Comparison of ENCODE assay signal across 2 cellular contexts in the genomic region with DNA sequence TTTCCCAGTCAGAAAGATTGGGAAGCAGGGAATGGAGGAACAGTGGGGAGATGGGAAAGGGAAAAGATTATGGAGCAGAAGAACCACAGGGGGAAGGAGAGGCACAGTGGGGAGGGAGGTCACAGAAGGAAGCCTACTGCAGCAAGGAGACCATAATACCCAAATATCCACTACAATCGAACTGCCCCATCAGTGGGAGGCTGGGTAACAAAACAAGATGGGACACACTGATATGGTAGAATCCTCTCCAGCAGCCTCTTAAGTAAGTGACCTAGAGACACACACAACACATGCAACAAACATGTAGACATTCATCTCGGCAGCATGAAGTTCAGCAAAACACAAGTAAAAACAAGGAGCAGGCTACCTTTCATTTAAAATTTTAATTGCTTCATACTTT.
TF ChIP-seq lines count a peak whose summit lies in the region.

No MANE protein-coding gene starts in this region.

TF ChIP-seq in HEK293, 187 proteins besides CTCF, POLR2A, EP300 and RAD21:
- TF ChIP-seq, protein P1, sequence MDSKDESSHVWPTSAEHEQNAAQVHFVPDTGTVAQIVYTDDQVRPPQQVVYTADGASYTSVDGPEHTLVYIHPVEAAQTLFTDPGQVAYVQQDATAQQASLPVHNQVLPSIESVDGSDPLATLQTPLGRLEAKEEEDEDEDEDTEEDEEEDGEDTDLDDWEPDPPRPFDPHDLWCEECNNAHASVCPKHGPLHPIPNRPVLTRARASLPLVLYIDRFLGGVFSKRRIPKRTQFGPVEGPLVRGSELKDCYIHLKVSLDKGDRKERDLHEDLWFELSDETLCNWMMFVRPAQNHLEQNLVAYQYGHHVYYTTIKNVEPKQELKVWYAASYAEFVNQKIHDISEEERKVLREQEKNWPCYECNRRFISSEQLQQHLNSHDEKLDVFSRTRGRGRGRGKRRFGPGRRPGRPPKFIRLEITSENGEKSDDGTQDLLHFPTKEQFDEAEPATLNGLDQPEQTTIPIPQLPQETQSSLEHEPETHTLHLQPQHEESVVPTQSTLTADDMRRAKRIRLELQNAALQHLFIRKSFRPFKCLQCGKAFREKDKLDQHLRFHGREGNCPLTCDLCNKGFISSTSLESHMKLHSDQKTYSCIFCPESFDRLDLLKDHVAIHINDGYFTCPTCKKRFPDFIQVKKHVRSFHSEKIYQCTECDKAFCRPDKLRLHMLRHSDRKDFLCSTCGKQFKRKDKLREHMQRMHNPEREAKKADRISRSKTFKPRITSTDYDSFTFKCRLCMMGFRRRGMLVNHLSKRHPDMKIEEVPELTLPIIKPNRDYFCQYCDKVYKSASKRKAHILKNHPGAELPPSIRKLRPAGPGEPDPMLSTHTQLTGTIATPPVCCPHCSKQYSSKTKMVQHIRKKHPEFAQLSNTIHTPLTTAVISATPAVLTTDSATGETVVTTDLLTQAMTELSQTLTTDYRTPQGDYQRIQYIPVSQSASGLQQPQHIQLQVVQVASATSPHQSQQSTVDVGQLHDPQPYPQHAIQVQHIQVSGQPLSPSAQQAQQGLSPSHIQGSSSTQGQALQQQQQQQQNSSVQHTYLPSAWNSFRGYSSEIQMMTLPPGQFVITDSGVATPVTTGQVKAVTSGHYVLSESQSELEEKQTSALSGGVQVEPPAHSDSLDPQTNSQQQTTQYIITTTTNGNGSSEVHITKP (tag by site-specific recombination; IDR thresholded peaks at IDR 0.05), result no peak
- TF ChIP-seq IKZF3 (tag by site-specific recombination; IDR thresholded peaks at IDR 0.05) (peak; percentile 81), ZXDB (tag by site-specific recombination; IDR thresholded peaks at IDR 0.05) (no peak), ZIC2 (tag by site-specific recombination; IDR thresholded peaks at IDR 0.05) (peak; percentile 75), ZNF426 (tag by site-specific recombination; IDR thresholded peaks at IDR 0.05) (no peak)

TF ChIP-seq in H1, 55 proteins besides CTCF, POLR2A, EP300 and RAD21:
- TF ChIP-seq HDAC6 (IDR thresholded peaks at IDR 0.05; ENCODE audit: low read depth, low read length) (no peak), CREB1 (IDR thresholded peaks at IDR 0.05) (no peak), CEBPB (IDR thresholded peaks at IDR 0.05; ENCODE audit: low read depth, low read length) (no peak), CHD1 (IDR thresholded peaks at IDR 0.05; ENCODE audit: low read depth, low read length) (no peak), RXRA (IDR thresholded peaks at IDR 0.05; ENCODE audit: insufficient read depth, low read depth, low read length) (no peak), EZH2 (IDR thresholded peaks at IDR 0.05; ENCODE audit: low read depth, low read length, severe bottlenecking) (no peak), BCL11A (IDR thresholded peaks at IDR 0.05; ENCODE audit: low read depth in 2 of 2, low read length in 2 of 2) (no peak), TAF7 (optimal IDR thresholded peaks at IDR 0.05; ENCODE audit: borderline replicate concordance, low read depth, low read length) (no peak), SP2 (IDR thresholded peaks at IDR 0.05; ENCODE audit: low read length) (no peak), NRF1 (IDR thresholded peaks at IDR 0.05; ENCODE audit: low read depth, low read length) (no peak), SIRT6 (IDR thresholded peaks at IDR 0.05; ENCODE audit: low read length) (no peak), RBBP5 (IDR thresholded peaks at IDR 0.05; ENCODE audit: borderline replicate concordance, low read depth, low read length) (no peak)
- TF ChIP-seq, protein P2, sequence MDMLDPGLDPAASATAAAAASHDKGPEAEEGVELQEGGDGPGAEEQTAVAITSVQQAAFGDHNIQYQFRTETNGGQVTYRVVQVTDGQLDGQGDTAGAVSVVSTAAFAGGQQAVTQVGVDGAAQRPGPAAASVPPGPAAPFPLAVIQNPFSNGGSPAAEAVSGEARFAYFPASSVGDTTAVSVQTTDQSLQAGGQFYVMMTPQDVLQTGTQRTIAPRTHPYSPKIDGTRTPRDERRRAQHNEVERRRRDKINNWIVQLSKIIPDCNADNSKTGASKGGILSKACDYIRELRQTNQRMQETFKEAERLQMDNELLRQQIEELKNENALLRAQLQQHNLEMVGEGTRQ (IDR thresholded peaks at IDR 0.05; ENCODE audit: low read length), result no peak
- TF ChIP-seq, protein P3, sequence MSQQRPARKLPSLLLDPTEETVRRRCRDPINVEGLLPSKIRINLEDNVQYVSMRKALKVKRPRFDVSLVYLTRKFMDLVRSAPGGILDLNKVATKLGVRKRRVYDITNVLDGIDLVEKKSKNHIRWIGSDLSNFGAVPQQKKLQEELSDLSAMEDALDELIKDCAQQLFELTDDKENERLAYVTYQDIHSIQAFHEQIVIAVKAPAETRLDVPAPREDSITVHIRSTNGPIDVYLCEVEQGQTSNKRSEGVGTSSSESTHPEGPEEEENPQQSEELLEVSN (IDR thresholded peaks at IDR 0.05), result no peak
- TF ChIP-seq, protein P4, sequence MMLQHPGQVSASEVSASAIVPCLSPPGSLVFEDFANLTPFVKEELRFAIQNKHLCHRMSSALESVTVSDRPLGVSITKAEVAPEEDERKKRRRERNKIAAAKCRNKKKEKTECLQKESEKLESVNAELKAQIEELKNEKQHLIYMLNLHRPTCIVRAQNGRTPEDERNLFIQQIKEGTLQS (IDR thresholded peaks at IDR 0.05; ENCODE audit: insufficient read depth, low read depth, low read length), result no peak
